In the genomic region with DNA sequence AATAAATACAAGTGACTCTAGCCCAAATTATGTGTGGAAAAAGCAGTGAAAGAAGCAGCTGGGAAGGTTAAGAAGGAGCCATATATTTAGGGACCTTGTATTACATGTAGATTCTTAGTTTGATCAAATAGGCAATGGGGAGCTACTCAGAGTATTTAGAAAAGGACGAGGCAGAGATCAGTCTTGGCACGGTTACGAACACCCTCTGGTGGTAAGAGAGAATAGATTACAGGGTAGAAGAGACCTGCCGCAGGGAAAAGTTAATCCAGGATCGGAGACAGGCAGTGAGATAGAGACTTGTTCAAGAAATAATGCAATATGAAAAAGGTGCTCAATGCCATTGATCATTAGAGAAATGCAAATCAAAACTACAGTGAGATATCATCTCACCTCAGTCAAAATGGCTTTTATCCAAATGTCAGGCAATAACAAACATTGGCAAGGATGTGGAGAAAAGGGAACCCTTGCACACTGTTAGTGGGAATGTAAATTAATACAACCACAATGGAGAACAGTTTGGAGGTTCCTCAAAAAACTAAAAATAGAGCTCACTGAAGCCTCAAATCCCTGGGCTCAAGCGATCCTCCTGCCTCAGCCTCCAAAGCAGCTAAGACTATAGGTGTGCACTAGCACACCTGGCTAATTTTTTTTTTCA, we compare ENCODE assay signal across 9 cellular contexts. TPM values are rescaled to one million over a fixed set of nuclear protein-coding genes. Genes with fewer than 3 reads are reported as not detected.
DNase-seq lines count a peak whose midpoint lies in the region; TF ChIP-seq lines count a peak whose summit lies in the region.
"Had no signal": no experiment of that assay in that cellular context is flagged by ENCODE, and none has a peak within 500 bp of the region (broad histone marks: within the 10 kb centered on the region; RNA-seq: fewer than 3 reads in every experiment).

No MANE protein-coding gene starts in this region.

- H3K4me3 Mint-ChIP-seq in glutamatergic neuron (ENCODE audit: unreplicated experiment) (no peak overlapping the region), mesothelial cell of epicardium (no peak overlapping the region)
- H3K4me3 Mint-ChIP-seq: B cell had no signal

- no peaks in the 10 kb centered on the region for H3K36me3 Mint-ChIP-seq in glutamatergic neuron (ENCODE audit: unreplicated experiment)
- H3K36me3 Mint-ChIP-seq in mesothelial cell of epicardium, result no peaks in the 10 kb centered on the region

- DNase-seq in DMS53 (lab: John Stamatoyannopoulos, UW), result peak; percentile 4
- no peak for DNase-seq in DMS53 treated with DMSO at 0.1 percent for 48 hours (lab: John Stamatoyannopoulos, UW; ENCODE audit: unreplicated experiment)
- DNase-seq in SW 1271 (lab: John Stamatoyannopoulos, UW), result peak; percentile 29 to 31
- peak; percentile 24 for DNase-seq in glutamatergic neuron
- DNase-seq in retina, result peak; percentile 25
- DNase-seq in mesothelial cell of epicardium (ENCODE audit: low spot score in 2 of 2, unreplicated experiment in 2 of 2), result no peak
- DNase-seq in T-helper 2 cell, result no peak
- DNase-seq in COLO668 (lab: John Stamatoyannopoulos, UW; ENCODE audit: unreplicated experiment), result no peak

- TF ChIP-seq CTCF in glutamatergic neuron (IDR thresholded peaks at IDR 0.05; ENCODE audit: partially characterized antibody, unreplicated experiment) (no peak), mesothelial cell of epicardium (IDR thresholded peaks at IDR 0.05; ENCODE audit: unreplicated experiment) (no peak)

- H3K4me1 Mint-ChIP-seq in glutamatergic neuron (ENCODE audit: low read depth, unreplicated experiment) (no peaks in the 10 kb centered on the region), mesothelial cell of epicardium (peaks cover 2% of the 10 kb centered on the region)

- no peaks in the 10 kb centered on the region for H3K27me3 Mint-ChIP-seq in glutamatergic neuron (ENCODE audit: unreplicated experiment)
- H3K27me3 Mint-ChIP-seq in mesothelial cell of epicardium (ENCODE audit: low read depth), result no peaks in the 10 kb centered on the region
- H3K27me3 Mint-ChIP-seq: B cell had no signal

- H3K9me3 Mint-ChIP-seq in glutamatergic neuron (ENCODE audit: unreplicated experiment) (no peaks in the 10 kb centered on the region), mesothelial cell of epicardium (no peaks in the 10 kb centered on the region)

- H3K27ac Mint-ChIP-seq in glutamatergic neuron (ENCODE audit: unreplicated experiment), result no peak overlapping the region
- H3K27ac Mint-ChIP-seq in mesothelial cell of epicardium, result no peak overlapping the region
- H3K27ac Mint-ChIP-seq: B cell had no signal

RNA-seq across cellular contexts. Expression of a gene that starts 12.0 kb away (rescaled TPM):
- total RNA-seq in glutamatergic neuron (ENCODE audit: unreplicated experiment) (17.6 TPM), mesothelial cell of epicardium (21.1 to 25.6 TPM (median 23.3 TPM) in 3 replicates)

RNA-seq across cellular contexts. Expression of a gene that starts 44.7 kb away (rescaled TPM):
- 41.7 TPM for total RNA-seq in glutamatergic neuron (ENCODE audit: unreplicated experiment)
- 11.8 to 12.7 TPM (median 12.7 TPM) in 3 replicates for total RNA-seq in mesothelial cell of epicardium

Comparison
In these comparisons a context has a peak if more than half of its experiments do, and no peak if none do; other contexts are left out.
1. DNase-seq: peak in DMS53 (single experiment), SW 1271 (2 of 2), glutamatergic neuron (single experiment) and retina (single experiment); none in DMS53 treated with DMSO at 0.1 percent for 48 hours (single experiment), mesothelial cell of epicardium (0 of 2), T-helper 2 cell (0 of 5) and COLO668 (single experiment).